19 cellular contexts compared by ENCODE assay signal in genomic region chr3:133588035-133588434, GRCh38. TPM values are rescaled to one million over a fixed set of nuclear protein-coding genes. Genes with fewer than 3 reads are reported as not detected.
DNase-seq lines count a peak whose midpoint lies in the region; ATAC-seq and TF ChIP-seq lines count a peak whose summit lies in the region.
"Had no signal": no experiment of that assay in that cellular context is flagged by ENCODE, and none has a peak within 500 bp of the region (broad histone marks: within the 10 kb centered on the region; RNA-seq: fewer than 3 reads in every experiment).

No MANE protein-coding gene starts in this region.

- H3K4me2 ChIP-seq in Karpas-422 (ENCODE audit: low read depth, low read length, poor library complexity, severe bottlenecking) = no peak overlapping the region
- H3K4me2 ChIP-seq: BLaER1 had no signal

- peaks cover 57% of the 10 kb centered on the region for H4K20me1 ChIP-seq in Karpas-422 (ENCODE audit: insufficient read depth, low read depth, low read length)

- peaks cover 23% of the 10 kb centered on the region; the same call in 1 of the 2 replicates for H3K4me1 ChIP-seq in Karpas-422 (ENCODE audit: low read length)

- H3K36me3 Mint-ChIP-seq in activated naive CD4-positive, alpha-beta T cell treated with anti-CD3 and anti-CD28 coated beads, Interleukin-2, amount 50 U/mL, for 24 hours = peaks cover 14% of the 10 kb centered on the region
- H3K36me3 Mint-ChIP-seq in central memory CD8-positive, alpha-beta T cell (ENCODE audit: insufficient read depth) = peaks cover 63% of the 10 kb centered on the region
- H3K36me3 Mint-ChIP-seq in stimulated activated memory B cell treated with anti-CD40 and anti-IgM and Interleukin-4, amounts not matched to agents 10 μg/mL and 1 μg/mL and 100 μg/mL, for 72 hours = peaks cover 52% of the 10 kb centered on the region
- H3K36me3 Mint-ChIP-seq in mesothelial cell of epicardium = peaks cover 39% of the 10 kb centered on the region

- no peak for DNase-seq in activated naive CD4-positive, alpha-beta T cell (lab: John Stamatoyannopoulos, UW)
- DNase-seq in Karpas-422 = peak; percentile 41
- no peak for DNase-seq in central memory CD8-positive, alpha-beta T cell (ENCODE audit: low spot score in 2 of 2)
- DNase-seq in GDM1 (lab: John Stamatoyannopoulos, UW) = no peak
- no peak for DNase-seq in mesothelial cell of epicardium (ENCODE audit: low spot score in 2 of 2, unreplicated experiment in 2 of 2)
- DNase-seq: activated CD4-positive, alpha-beta T cell treated with anti-CD3 and anti-CD28 coated beads for 4 hours; activated CD8-positive, alpha-beta memory T cell treated with anti-CD3 and anti-CD28 coated beads, Interleukin-2, amount 50 U/mL, for 4 hours; activated naive CD4-positive, alpha-beta T cell treated with anti-CD3 and anti-CD28 coated beads, Interleukin-2, amount 10 ng/mL, durations not matched to agents 7 days and 5 days; cerebellar nuclear complex; HCEC 1CT; lower lobe of right lung; NCI-H2081 treated with DMSO at 0.1 percent for 48 hours had no signal

- H3K4me3 ChIP-seq in Karpas-422 (ENCODE audit: low read length) = no peak overlapping the region
- H3K4me3 ChIP-seq: BLaER1, lower lobe of right lung, right atrium auricular region, suprapubic skin had no signal

- H3K9ac ChIP-seq in Karpas-422 (ENCODE audit: low read length) = no peak overlapping the region
- H3K9ac ChIP-seq: BLaER1 had no signal

- H3K9me3 ChIP-seq in Karpas-422 (ENCODE audit: low read length) = no peaks in the 10 kb centered on the region
- H3K9me3 ChIP-seq: BLaER1, lower lobe of right lung, right atrium auricular region, suprapubic skin had no signal

- H3K27me3 Mint-ChIP-seq in activated naive CD4-positive, alpha-beta T cell treated with anti-CD3 and anti-CD28 coated beads, Interleukin-2, amount 50 U/mL, for 24 hours = no peaks in the 10 kb centered on the region
- no peaks in the 10 kb centered on the region for H3K27me3 Mint-ChIP-seq in central memory CD8-positive, alpha-beta T cell
- no peaks in the 10 kb centered on the region for H3K27me3 Mint-ChIP-seq in stimulated activated memory B cell treated with anti-CD40 and anti-IgM and Interleukin-4, amounts not matched to agents 10 μg/mL and 1 μg/mL and 100 μg/mL, for 72 hours
- no peaks in the 10 kb centered on the region for H3K27me3 Mint-ChIP-seq in mesothelial cell of epicardium (ENCODE audit: low read depth)
- H3K27me3 Mint-ChIP-seq: activated naive CD4-positive, alpha-beta T cell treated with anti-CD3 and anti-CD28 coated beads, Interleukin-2, amount 10 ng/mL, durations not matched to agents 7 days and 5 days had no signal

- H3K4me1 Mint-ChIP-seq in activated naive CD4-positive, alpha-beta T cell treated with anti-CD3 and anti-CD28 coated beads, Interleukin-2, amount 50 U/mL, for 24 hours = peaks cover 31% of the 10 kb centered on the region
- H3K4me1 Mint-ChIP-seq in central memory CD8-positive, alpha-beta T cell = peaks cover 26% of the 10 kb centered on the region
- peaks cover 18% of the 10 kb centered on the region for H3K4me1 Mint-ChIP-seq in stimulated activated memory B cell treated with anti-CD40 and anti-IgM and Interleukin-4, amounts not matched to agents 10 μg/mL and 1 μg/mL and 100 μg/mL, for 72 hours
- H3K4me1 Mint-ChIP-seq in mesothelial cell of epicardium = no peaks in the 10 kb centered on the region

- H3K9me3 Mint-ChIP-seq in activated naive CD4-positive, alpha-beta T cell treated with anti-CD3 and anti-CD28 coated beads, Interleukin-2, amount 50 U/mL, for 24 hours = no peaks in the 10 kb centered on the region
- H3K9me3 Mint-ChIP-seq in central memory CD8-positive, alpha-beta T cell = no peaks in the 10 kb centered on the region
- no peaks in the 10 kb centered on the region for H3K9me3 Mint-ChIP-seq in stimulated activated memory B cell treated with anti-CD40 and anti-IgM and Interleukin-4, amounts not matched to agents 10 μg/mL and 1 μg/mL and 100 μg/mL, for 72 hours
- H3K9me3 Mint-ChIP-seq in mesothelial cell of epicardium = no peaks in the 10 kb centered on the region
- H3K9me3 Mint-ChIP-seq: activated naive CD4-positive, alpha-beta T cell treated with anti-CD3 and anti-CD28 coated beads, Interleukin-2, amount 10 ng/mL, durations not matched to agents 7 days and 5 days had no signal

- no peaks in the 10 kb centered on the region for H3K27me3 ChIP-seq in Karpas-422 (ENCODE audit: low read length)
- H3K27me3 ChIP-seq: BLaER1, right atrium auricular region, suprapubic skin had no signal

- no peak for TF ChIP-seq CTCF in mesothelial cell of epicardium (IDR thresholded peaks at IDR 0.05; ENCODE audit: unreplicated experiment)

- no peak for ATAC-seq in central memory CD8-positive, alpha-beta T cell (replicated peaks; ENCODE audit: extremely low read depth, poor library complexity, severe bottlenecking)
- ATAC-seq in stimulated activated memory B cell treated with anti-CD40 and anti-IgM and Interleukin-4, amounts not matched to agents 10 μg/mL and 1 μg/mL and 100 μg/mL, for 72 hours = no peak
- ATAC-seq in GM19397 (IDR thresholded peaks at IDR 0.05; ENCODE audit: unreplicated experiment) = no peak

- H3K27ac Mint-ChIP-seq in activated naive CD4-positive, alpha-beta T cell treated with anti-CD3 and anti-CD28 coated beads, Interleukin-2, amount 50 U/mL, for 24 hours = peak overlapping the region; percentile 41
- H3K27ac Mint-ChIP-seq in central memory CD8-positive, alpha-beta T cell (ENCODE audit: low read depth) = peak overlapping the region; percentile 39
- peak overlapping the region; percentile 19 for H3K27ac Mint-ChIP-seq in stimulated activated memory B cell treated with anti-CD40 and anti-IgM and Interleukin-4, amounts not matched to agents 10 μg/mL and 1 μg/mL and 100 μg/mL, for 72 hours
- no peak overlapping the region for H3K27ac Mint-ChIP-seq in mesothelial cell of epicardium
- H3K27ac Mint-ChIP-seq: activated naive CD4-positive, alpha-beta T cell treated with anti-CD3 and anti-CD28 coated beads, Interleukin-2, amount 10 ng/mL, durations not matched to agents 7 days and 5 days had no signal

- H2AFZ ChIP-seq in Karpas-422 (ENCODE audit: low read length) = no peak overlapping the region

- no peak overlapping the region for H3K4me3 Mint-ChIP-seq in activated naive CD4-positive, alpha-beta T cell treated with anti-CD3 and anti-CD28 coated beads, Interleukin-2, amount 50 U/mL, for 24 hours
- no peak overlapping the region for H3K4me3 Mint-ChIP-seq in central memory CD8-positive, alpha-beta T cell
- no peak overlapping the region for H3K4me3 Mint-ChIP-seq in stimulated activated memory B cell treated with anti-CD40 and anti-IgM and Interleukin-4, amounts not matched to agents 10 μg/mL and 1 μg/mL and 100 μg/mL, for 72 hours
- no peak overlapping the region for H3K4me3 Mint-ChIP-seq in mesothelial cell of epicardium
- H3K4me3 Mint-ChIP-seq: activated naive CD4-positive, alpha-beta T cell treated with anti-CD3 and anti-CD28 coated beads, Interleukin-2, amount 10 ng/mL, durations not matched to agents 7 days and 5 days had no signal

- H3K36me3 ChIP-seq in Karpas-422 (ENCODE audit: insufficient read depth, low read length) = peaks cover 66% of the 10 kb centered on the region

- no peaks in the 10 kb centered on the region for H3K9me2 ChIP-seq in Karpas-422 (replicated peaks; ENCODE audit: insufficient read depth, low read length)

- H3K79me2 ChIP-seq in Karpas-422 (ENCODE audit: low read length) = peaks cover 10% of the 10 kb centered on the region

- H3K27ac ChIP-seq in Karpas-422 (ENCODE audit: low read length) = peak overlapping the region; percentile 6; the same call in 1 of the 2 replicates
- H3K27ac ChIP-seq: BLaER1, lower lobe of right lung, right atrium auricular region, RWPE1, suprapubic skin had no signal

RNA-seq across cellular contexts. Expression of gene CDV3, which starts 14.5 kb away (rescaled TPM):
- 772 and 806 TPM in 2 replicates for total RNA-seq in Karpas-422 (2014; rRNA removed; shearing (Covaris generic); ENCODE audit: low replicate concordance)
- total RNA-seq in mesothelial cell of epicardium = 127 to 135 TPM (median 132 TPM) in 3 replicates
